In genomic region chr12:24950231-24950834, GRCh38 we compare ENCODE assay signal across 10 cellular contexts. TPM values are rescaled to one million over a fixed set of nuclear protein-coding genes. Genes with fewer than 3 reads are reported as not detected.
DNase-seq lines count a peak whose midpoint lies in the region; ATAC-seq and TF ChIP-seq lines count a peak whose summit lies in the region.
"Had no signal": no experiment of that assay in that cellular context is flagged by ENCODE, and none has a peak within 500 bp of the region (broad histone marks: within the 10 kb centered on the region; RNA-seq: fewer than 3 reads in every experiment).

No MANE protein-coding gene starts in this region.

- H3K27me3 ChIP-seq in OCI-LY3 (ENCODE audit: low read depth, low read length), result no peaks in the 10 kb centered on the region

- peaks cover 52% of the 10 kb centered on the region for H3K79me2 ChIP-seq in OCI-LY3 (ENCODE audit: low read length)

- H3K4me2 ChIP-seq in OCI-LY3 (ENCODE audit: low read length), result peak overlapping the region; percentile 81

- peak overlapping the region; percentile 47 for H3K27ac Mint-ChIP-seq in activated CD4-positive, alpha-beta T cell treated with anti-CD3 and anti-CD28 coated beads, Interleukin-2, amount 10 ng/mL, durations not matched to agents 24 days and 14 days
- H3K27ac Mint-ChIP-seq in activated CD4-positive, alpha-beta T cell treated with anti-CD3 and anti-CD28 coated beads, Interleukin-2, amount 10 ng/mL, durations not matched to agents 7 days and 5 days, result no peak overlapping the region
- peak overlapping the region; percentile 5 to 26 for H3K27ac Mint-ChIP-seq in stimulated activated naive CD8-positive, alpha-beta T cell treated with anti-CD3 and anti-CD28 coated beads, Interleukin-15, amount 100 ng/mL, for 72 hours

- DNase-seq in activated CD4-positive, alpha-beta T cell treated with anti-CD3 and anti-CD28 coated beads, Interleukin-2, amount 10 ng/mL, durations not matched to agents 24 days and 14 days, result no peak
- DNase-seq in activated CD4-positive, alpha-beta T cell treated with anti-CD3 and anti-CD28 coated beads, Interleukin-2, amount 10 ng/mL, durations not matched to agents 7 days and 5 days, result no peak
- no peak for DNase-seq in stimulated activated naive CD8-positive, alpha-beta T cell treated with anti-CD3 and anti-CD28 coated beads, Interleukin-15, amount 100 ng/mL, for 72 hours
- no peak for DNase-seq in stimulated activated CD4-positive, alpha-beta T cell treated with anti-CD3 and anti-CD28 coated beads, Interleukin-4, amount 100 ng/mL, for 24 hours
- DNase-seq in globus pallidus (ENCODE audit: low spot score) (no peak), Kasumi-1 (lab: John Stamatoyannopoulos, UW) (no peak)
- DNase-seq: activated CD8-positive, alpha-beta memory T cell treated with anti-CD3 and anti-CD28 coated beads for 24 hours; naive thymus-derived CD8-positive, alpha-beta T cell had no signal

- no peaks in the 10 kb centered on the region for H3K9me3 ChIP-seq in OCI-LY3 (ENCODE audit: insufficient read depth, low read length)

- intact Hi-C loops in activated CD4-positive, alpha-beta T cell treated with anti-CD3 and anti-CD28 coated beads, Interleukin-2, amount 10 ng/mL, durations not matched to agents 24 days and 14 days (cut with micrococcal nuclease), result no loop called here

- POLR2A ChIA-PET in activated CD4-positive, alpha-beta T cell treated with anti-CD3 and anti-CD28 coated beads, Interleukin-2, amount 10 ng/mL, durations not matched to agents 7 days and 5 days (lab: Charles Lee), result no interaction called here

- H3K4me3 Mint-ChIP-seq in activated CD4-positive, alpha-beta T cell treated with anti-CD3 and anti-CD28 coated beads, Interleukin-2, amount 10 ng/mL, durations not matched to agents 24 days and 14 days, result peak overlapping the region; percentile 33
- no peak overlapping the region for H3K4me3 Mint-ChIP-seq in activated CD4-positive, alpha-beta T cell treated with anti-CD3 and anti-CD28 coated beads, Interleukin-2, amount 10 ng/mL, durations not matched to agents 7 days and 5 days
- no peak overlapping the region for H3K4me3 Mint-ChIP-seq in stimulated activated naive CD8-positive, alpha-beta T cell treated with anti-CD3 and anti-CD28 coated beads, Interleukin-15, amount 100 ng/mL, for 72 hours

- H3K4me1 Mint-ChIP-seq in activated CD4-positive, alpha-beta T cell treated with anti-CD3 and anti-CD28 coated beads, Interleukin-2, amount 10 ng/mL, durations not matched to agents 24 days and 14 days, result peaks cover 60% of the 10 kb centered on the region
- peaks cover 36% of the 10 kb centered on the region for H3K4me1 Mint-ChIP-seq in activated CD4-positive, alpha-beta T cell treated with anti-CD3 and anti-CD28 coated beads, Interleukin-2, amount 10 ng/mL, durations not matched to agents 7 days and 5 days
- peaks cover 50% of the 10 kb centered on the region for H3K4me1 Mint-ChIP-seq in stimulated activated naive CD8-positive, alpha-beta T cell treated with anti-CD3 and anti-CD28 coated beads, Interleukin-15, amount 100 ng/mL, for 72 hours

- TF ChIP-seq CTCF in OCI-LY3 (IDR thresholded peaks at IDR 0.05; ENCODE audit: low read depth, low read length), result no peak

- peaks cover 6% of the 10 kb centered on the region; the same call in 1 of the 2 replicates for H4K20me1 ChIP-seq in OCI-LY3 (ENCODE audit: insufficient read depth, low read length)

- H2AFZ ChIP-seq in OCI-LY3 (ENCODE audit: low read depth, low read length), result peak overlapping the region; percentile 16; the same call in 1 of the 2 replicates

- CTCF ChIA-PET in activated CD4-positive, alpha-beta T cell treated with anti-CD3 and anti-CD28 coated beads, Interleukin-2, amount 10 ng/mL, durations not matched to agents 7 days and 5 days (lab: Charles Lee), result no interaction called here

- no peaks in the 10 kb centered on the region for H3K9me3 Mint-ChIP-seq in activated CD4-positive, alpha-beta T cell treated with anti-CD3 and anti-CD28 coated beads, Interleukin-2, amount 10 ng/mL, durations not matched to agents 24 days and 14 days
- no peaks in the 10 kb centered on the region for H3K9me3 Mint-ChIP-seq in activated CD4-positive, alpha-beta T cell treated with anti-CD3 and anti-CD28 coated beads, Interleukin-2, amount 10 ng/mL, durations not matched to agents 7 days and 5 days
- H3K9me3 Mint-ChIP-seq in stimulated activated naive CD8-positive, alpha-beta T cell treated with anti-CD3 and anti-CD28 coated beads, Interleukin-15, amount 100 ng/mL, for 72 hours, result no peaks in the 10 kb centered on the region

- peak; percentile 30 for ATAC-seq in HG02938 (IDR thresholded peaks at IDR 0.05; ENCODE audit: unreplicated experiment)
- no peak for ATAC-seq in stimulated activated naive CD8-positive, alpha-beta T cell treated with anti-CD3 and anti-CD28 coated beads, Interleukin-15, amount 100 ng/mL, for 72 hours
- ATAC-seq: naive thymus-derived CD8-positive, alpha-beta T cell had no signal

- peak overlapping the region; percentile 95 for H3K9ac ChIP-seq in OCI-LY3 (ENCODE audit: low read length)

- H3K36me3 ChIP-seq in OCI-LY3 (replicated peaks; ENCODE audit: low read depth, low read length), result peaks cover 21% of the 10 kb centered on the region

- peaks cover 8% of the 10 kb centered on the region for H3K27me3 Mint-ChIP-seq in activated CD4-positive, alpha-beta T cell treated with anti-CD3 and anti-CD28 coated beads, Interleukin-2, amount 10 ng/mL, durations not matched to agents 24 days and 14 days
- peaks cover 20% of the 10 kb centered on the region for H3K27me3 Mint-ChIP-seq in activated CD4-positive, alpha-beta T cell treated with anti-CD3 and anti-CD28 coated beads, Interleukin-2, amount 10 ng/mL, durations not matched to agents 7 days and 5 days
- peaks cover 9% of the 10 kb centered on the region for H3K27me3 Mint-ChIP-seq in stimulated activated naive CD8-positive, alpha-beta T cell treated with anti-CD3 and anti-CD28 coated beads, Interleukin-15, amount 100 ng/mL, for 72 hours

- H3K27ac ChIP-seq in OCI-LY3 (ENCODE audit: low read length), result peak overlapping the region; percentile 87

- H3K36me3 Mint-ChIP-seq in activated CD4-positive, alpha-beta T cell treated with anti-CD3 and anti-CD28 coated beads, Interleukin-2, amount 10 ng/mL, durations not matched to agents 24 days and 14 days (ENCODE audit: low read depth), result peaks cover 4% of the 10 kb centered on the region
- H3K36me3 Mint-ChIP-seq in activated CD4-positive, alpha-beta T cell treated with anti-CD3 and anti-CD28 coated beads, Interleukin-2, amount 10 ng/mL, durations not matched to agents 7 days and 5 days (ENCODE audit: low read depth), result no peaks in the 10 kb centered on the region
- H3K36me3 Mint-ChIP-seq: naive thymus-derived CD8-positive, alpha-beta T cell had no signal

- H3K4me1 ChIP-seq in OCI-LY3 (ENCODE audit: low read length), result peaks cover 78% of the 10 kb centered on the region

- peak overlapping the region; percentile 14; the same call in 1 of the 2 replicates for H3K4me3 ChIP-seq in OCI-LY3 (ENCODE audit: low read length)

RNA-seq across cellular contexts. Expression of gene BCAT1, which starts 1.4 kb away (rescaled TPM):
- 49.7 and 51.9 TPM in 2 replicates for total RNA-seq in activated CD4-positive, alpha-beta T cell treated with anti-CD3 and anti-CD28 coated beads, Interleukin-2, amount 10 ng/mL, durations not matched to agents 24 days and 14 days
- 1 to 10 TPM; 6.9 to 7.3 TPM for total RNA-seq in activated CD4-positive, alpha-beta T cell treated with anti-CD3 and anti-CD28 coated beads, Interleukin-2, amount 10 ng/mL, durations not matched to agents 7 days and 5 days
